In genomic region chr17:39982069-39982371, GRCh38 we compare ENCODE assay signal across 1 cellular context.
TF ChIP-seq lines count a peak whose summit lies in the region.

No MANE protein-coding gene starts in this region.

TF ChIP-seq in HepG2, 621 proteins besides CTCF, POLR2A, EP300 and RAD21:
- TF ChIP-seq ZNF770 (CRISPR knock-in tag; IDR thresholded peaks at IDR 0.05) (no peak), KDM1A (CRISPR knock-in tag; IDR thresholded peaks at IDR 0.05) (no peak), ZNF530 (CRISPR knock-in tag; IDR thresholded peaks at IDR 0.05; ENCODE audit: low read depth) (no peak), ZNF549 (CRISPR knock-in tag; IDR thresholded peaks at IDR 0.05) (no peak), ZFX (CRISPR knock-in tag; IDR thresholded peaks at IDR 0.05; ENCODE audit: low read depth) (no peak), KLF12 (CRISPR knock-in tag; IDR thresholded peaks at IDR 0.05; ENCODE audit: borderline replicate concordance) (0 out of 2 replicates have a peak, but pooled peaks have one; percentile 27), YEATS4 (CRISPR knock-in tag; IDR thresholded peaks at IDR 0.05; ENCODE audit: borderline replicate concordance) (0 out of 2 replicates have a peak, but pooled peaks have one; percentile 33), ZNF75D (CRISPR knock-in tag; IDR thresholded peaks at IDR 0.05; ENCODE audit: borderline replicate concordance) (no peak), CREB1 (IDR thresholded peaks at IDR 0.05) (no peak), CREB1 (CRISPR knock-in tag; IDR thresholded peaks at IDR 0.05) (no peak), ZNF777 (CRISPR knock-in tag; IDR thresholded peaks at IDR 0.05) (no peak), TBX3 (IDR thresholded peaks at IDR 0.05; ENCODE audit: borderline replicate concordance) (no peak), RXRB (CRISPR knock-in tag; IDR thresholded peaks at IDR 0.05; ENCODE audit: borderline replicate concordance) (no peak), ZNF451 (CRISPR knock-in tag; IDR thresholded peaks at IDR 0.05) (no peak), SALL2 (CRISPR knock-in tag; IDR thresholded peaks at IDR 0.05) (no peak), TBP (CRISPR knock-in tag; IDR thresholded peaks at IDR 0.05) (0 out of 2 replicates have a peak, but pooled peaks have one; percentile 17), ATM (IDR thresholded peaks at IDR 0.05; ENCODE audit: borderline replicate concordance) (no peak), ZNF30 (CRISPR knock-in tag; IDR thresholded peaks at IDR 0.05) (no peak), ONECUT2 (CRISPR knock-in tag; IDR thresholded peaks at IDR 0.05) (peak; percentile 65; the same call in 1 of the 2 replicates), NR2F2 (IDR thresholded peaks at IDR 0.05; ENCODE audit: borderline replicate concordance, low read depth) (no peak), BRCA1 (CRISPR knock-in tag; IDR thresholded peaks at IDR 0.05) (no peak), HOXA5 (CRISPR knock-in tag; IDR thresholded peaks at IDR 0.05) (0 out of 2 replicates have a peak, but pooled peaks have one; percentile 12), CEBPG (CRISPR knock-in tag; IDR thresholded peaks at IDR 0.05) (peak; percentile 44), ZNF552 (CRISPR knock-in tag; IDR thresholded peaks at IDR 0.05; ENCODE audit: borderline replicate concordance) (no peak), THAP11 (CRISPR knock-in tag; IDR thresholded peaks at IDR 0.05) (no peak), ZNF781 (CRISPR knock-in tag; IDR thresholded peaks at IDR 0.05; ENCODE audit: borderline replicate concordance, not compliant biosample characterization) (no peak), ZNF841 (CRISPR knock-in tag; IDR thresholded peaks at IDR 0.05; ENCODE audit: borderline replicate concordance) (no peak), ZNF574 (CRISPR knock-in tag; IDR thresholded peaks at IDR 0.05) (no peak)
- TF ChIP-seq, protein P1, sequence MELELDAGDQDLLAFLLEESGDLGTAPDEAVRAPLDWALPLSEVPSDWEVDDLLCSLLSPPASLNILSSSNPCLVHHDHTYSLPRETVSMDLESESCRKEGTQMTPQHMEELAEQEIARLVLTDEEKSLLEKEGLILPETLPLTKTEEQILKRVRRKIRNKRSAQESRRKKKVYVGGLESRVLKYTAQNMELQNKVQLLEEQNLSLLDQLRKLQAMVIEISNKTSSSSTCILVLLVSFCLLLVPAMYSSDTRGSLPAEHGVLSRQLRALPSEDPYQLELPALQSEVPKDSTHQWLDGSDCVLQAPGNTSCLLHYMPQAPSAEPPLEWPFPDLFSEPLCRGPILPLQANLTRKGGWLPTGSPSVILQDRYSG (CRISPR knock-in tag; IDR thresholded peaks at IDR 0.05): 0 out of 2 replicates have a peak, but pooled peaks have one; percentile 51
